In genomic region chr18:34357944-34358580, GRCh38 we compare ENCODE assay signal across 23 cellular contexts.
"Had no signal": no experiment of that assay in that cellular context is flagged by ENCODE, and none has a peak within 500 bp of the region (broad histone marks: within the 10 kb centered on the region; RNA-seq: fewer than 3 reads in every experiment).

No MANE protein-coding gene starts in this region.

- H3K9me3 ChIP-seq: left ventricle myocardium inferior, lower lobe of right lung, pancreas, suprapubic skin, tibial artery, upper lobe of left lung, uterus had no signal

- H3K36me3 Mint-ChIP-seq: naive B cell had no signal

- ATAC-seq: pancreas, right cardiac atrium had no signal

- H3K4me3 Mint-ChIP-seq: naive B cell, nephron had no signal

- H3K27ac ChIP-seq: hepatocyte, left ventricle myocardium inferior, lower lobe of right lung, pancreas, suprapubic skin, tibial artery, upper lobe of left lung, uterus had no signal

- H3K4me1 Mint-ChIP-seq: naive B cell, nephron had no signal

- H3K9me3 Mint-ChIP-seq: nephron had no signal

- DNase-seq: dermis blood vessel endothelial cell; foreskin melanocyte; head of caudate nucleus; kidney; left cardiac atrium; left ventricle myocardium inferior; lower lobe of right lung; mesenchymal stem cell; midbrain; naive B cell; occipital lobe; pancreas; right cardiac atrium; small intestine; stimulated activated CD4-positive, alpha-beta T cell treated with anti-CD3 and anti-CD28 coated beads, Interleukin-12 subunit alpha, Interleukin-12 subunit beta, amount 100 ng/mL, for 4 hours; stimulated activated naive CD4-positive, alpha-beta T cell treated with Interleukin-2 at 50 U/mL for 16 hours; tibial artery; upper lobe of left lung; uterus had no signal

- H3K4me1 ChIP-seq: left ventricle myocardium inferior, lower lobe of right lung, pancreas, suprapubic skin, upper lobe of left lung, uterus had no signal

- H2AFZ ChIP-seq: hepatocyte had no signal

- H3K27me3 Mint-ChIP-seq: naive B cell, progenitor cell of endocrine pancreas had no signal

- H3K27me3 ChIP-seq: hepatocyte, pancreas, suprapubic skin, tibial artery, upper lobe of left lung, uterus had no signal

- H3K4me3 ChIP-seq: hepatocyte, left ventricle myocardium inferior, lower lobe of right lung, pancreas, suprapubic skin, tibial artery, upper lobe of left lung, uterus had no signal

- H3K4me2 ChIP-seq: hepatocyte had no signal

- H3K27ac Mint-ChIP-seq: naive B cell, progenitor cell of endocrine pancreas had no signal

- H3K79me2 ChIP-seq: hepatocyte had no signal

- H3K36me3 ChIP-seq: left ventricle myocardium inferior, lower lobe of right lung, pancreas, suprapubic skin, tibial artery, upper lobe of left lung, uterus had no signal
